9 cellular contexts compared by ENCODE assay signal in the genomic region with DNA sequence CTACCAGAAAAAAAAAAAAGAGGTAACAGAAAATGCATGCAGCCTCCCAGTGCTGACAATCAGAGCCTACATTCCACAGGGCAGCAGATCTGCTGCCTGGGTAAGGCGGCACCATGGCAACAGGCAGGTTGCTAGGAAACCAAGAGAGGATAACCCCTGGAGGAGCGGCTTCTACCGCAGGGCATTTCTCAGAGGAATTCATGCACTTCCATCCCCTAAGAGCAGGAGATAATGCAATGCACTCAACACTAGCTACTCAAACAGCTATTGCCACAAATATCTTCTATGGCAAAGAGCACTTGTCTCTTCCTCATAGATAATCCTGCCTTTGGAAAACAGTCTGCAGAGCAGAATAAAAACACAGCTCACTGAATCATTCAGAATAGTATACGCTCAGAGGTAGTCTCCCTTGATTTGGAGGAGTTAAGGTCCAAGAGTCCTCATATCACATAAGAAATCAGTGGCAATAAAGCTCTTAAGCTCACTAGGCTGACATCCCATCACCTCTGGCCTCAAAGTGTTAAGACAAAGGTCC. TPM values are rescaled to one million over a fixed set of nuclear protein-coding genes. Genes with fewer than 3 reads are reported as not detected.
DNase-seq lines count a peak whose midpoint lies in the region; ATAC-seq, FAIRE-seq and TF ChIP-seq lines count a peak whose summit lies in the region.
"Had no signal": no experiment of that assay in that cellular context is flagged by ENCODE, and none has a peak within 500 bp of the region (broad histone marks: within the 10 kb centered on the region; RNA-seq: fewer than 3 reads in every experiment).

No MANE protein-coding gene starts in this region.

- H3K79me2 ChIP-seq in astrocyte (ENCODE audit: insufficient read depth, low read length): peaks cover 96% of the 10 kb centered on the region

- no peaks in the 10 kb centered on the region for H3K27me3 ChIP-seq in astrocyte (ENCODE audit: insufficient read depth, low read length)

- H3K27ac Mint-ChIP-seq in astrocyte (ENCODE audit: unreplicated experiment): peak overlapping the region; percentile 83

- ATAC-seq in HG02981 (IDR thresholded peaks at IDR 0.05; ENCODE audit: unreplicated experiment): no peak

- H3K27me3 Mint-ChIP-seq in astrocyte (ENCODE audit: low read depth, unreplicated experiment): no peaks in the 10 kb centered on the region

- H3K4me3 Mint-ChIP-seq in astrocyte (ENCODE audit: unreplicated experiment): no peak overlapping the region

- peaks cover 53% of the 10 kb centered on the region for H3K4me1 Mint-ChIP-seq in astrocyte (ENCODE audit: low read depth, unreplicated experiment)

- peaks cover 57% of the 10 kb centered on the region for H3K4me1 ChIP-seq in astrocyte (ENCODE audit: insufficient read depth, low read length)

- H3K36me3 ChIP-seq in astrocyte (ENCODE audit: insufficient read depth, low read length): no peaks in the 10 kb centered on the region

- FAIRE-seq in astrocyte (lab: Jason Lieb, UNC): no peak
- FAIRE-seq: islet of Langerhans had no signal

- H3K4me3 ChIP-seq in astrocyte (ENCODE audit: insufficient read depth, low read depth, low read length): no peak overlapping the region
- no peak overlapping the region for H3K4me3 ChIP-seq in skeletal muscle cell (ENCODE audit: low read depth, low read length)

- no peaks in the 10 kb centered on the region for H3K36me3 Mint-ChIP-seq in astrocyte (ENCODE audit: low read depth, unreplicated experiment)

- no peaks in the 10 kb centered on the region for H3K9me3 ChIP-seq in astrocyte (ENCODE audit: insufficient read depth, low read depth, low read length)

- DNase-seq in DMS53 (lab: John Stamatoyannopoulos, UW): peak; percentile 80
- DNase-seq in NCI-H187 treated with DMSO at 0.1 percent for 48 hours (lab: John Stamatoyannopoulos, UW): peak; percentile 81
- DNase-seq in astrocyte (ENCODE audit: low read depth): peak; percentile 98
- DNase-seq in hypothalamus (lab: John Stamatoyannopoulos, UW): peak in 41 of 51 donors; percentile 25 to 88 (median 71)
- peak; percentile 91 for DNase-seq in skeletal muscle cell (ENCODE audit: low read depth)
- no peak for DNase-seq in HPDE6-E6E7 (ENCODE audit: extremely low spot score)
- no peak for DNase-seq in T-helper 9 cell

- H3K27ac ChIP-seq in astrocyte (ENCODE audit: low read depth, low read length): peak overlapping the region; percentile 25

- H3K9me3 Mint-ChIP-seq in astrocyte (ENCODE audit: unreplicated experiment): no peaks in the 10 kb centered on the region

- peak overlapping the region; percentile 52 for H3K4me2 ChIP-seq in astrocyte (ENCODE audit: low read length)

- TF ChIP-seq CTCF in astrocyte (IDR thresholded peaks at IDR 0.05; ENCODE audit: insufficient read depth, low read depth, low read length): no peak

- H2AFZ ChIP-seq in astrocyte (ENCODE audit: low read depth, low read length): no peak overlapping the region

- peaks cover 97% of the 10 kb centered on the region for H4K20me1 ChIP-seq in astrocyte (ENCODE audit: insufficient read depth, low read length)

- peak overlapping the region; percentile 17 for H3K9ac ChIP-seq in astrocyte (ENCODE audit: low read length)

RNA-seq across cellular contexts. Expression of a gene that starts 10.8 kb away (rescaled TPM):
- total RNA-seq in astrocyte: 1,120 and 1,191 TPM in 2 replicates

Comparison
In these comparisons a context has a peak if more than half of its experiments do, and no peak if none do; other contexts are left out.
1. DNase-seq: peak in DMS53 (single experiment), NCI-H187 treated with DMSO at 0.1 percent for 48 hours (single experiment), astrocyte (single experiment), hypothalamus (41 of 51) and skeletal muscle cell (single experiment); none in HPDE6-E6E7 (single experiment) and T-helper 9 cell (single experiment).